ENCODE assay signal across 19 cellular contexts in genomic region chr5:173509060-173509459, GRCh38.
DNase-seq lines count a peak whose midpoint lies in the region; ATAC-seq and TF ChIP-seq lines count a peak whose summit lies in the region.
"Had no signal": no experiment of that assay in that cellular context is flagged by ENCODE, and none has a peak within 500 bp of the region (broad histone marks: within the 10 kb centered on the region; RNA-seq: fewer than 3 reads in every experiment).

No MANE protein-coding gene starts in this region.

- ATAC-seq in HCT116 (no peak), psoas muscle (peak; percentile 54 to 75 (median 70)), upper lobe of right lung (no peak)
- ATAC-seq in natural killer cell treated with Interleukin-12 subunit alpha and Interleukin-12 subunit beta and Interleukin-15 and Interleukin-18, amount 100 ng/mL, for 72 hours = no peak
- ATAC-seq: A549 had no signal

- H3K36me3 ChIP-seq in HCT116 (ENCODE audit: control insufficient read depth in 1 of 2, insufficient read depth in 2 of 2, low read length in 2 of 2) (no peaks in the 10 kb centered on the region), psoas muscle (ENCODE audit: insufficient read depth in 1 of 2, low read depth in 1 of 2) (no peaks in the 10 kb centered on the region), upper lobe of right lung (no peaks in the 10 kb centered on the region)
- H3K36me3 ChIP-seq: BE2C, BLaER1 had no signal

- H3K4me1 ChIP-seq in HCT116 (ENCODE audit: control insufficient read depth in 1 of 2, insufficient read depth in 2 of 2, low read length in 2 of 2) = peaks cover 0 to 6% of the 10 kb centered on the region in 2 experiments; a peak in 1 of 4 replicates
- no peaks in the 10 kb centered on the region for H3K4me1 ChIP-seq in psoas muscle
- H3K4me1 ChIP-seq in upper lobe of right lung = no peaks in the 10 kb centered on the region
- H3K4me1 ChIP-seq: A549, BE2C had no signal

- no peak for TF ChIP-seq POLR2A in HCT116 (IDR thresholded peaks at IDR 0.05; ENCODE audit: borderline replicate concordance, extremely low read depth, insufficient read depth, insufficient read length)

- H3K27me3 Mint-ChIP-seq in natural killer cell treated with Interleukin-12 subunit alpha and Interleukin-12 subunit beta and Interleukin-15 and Interleukin-18, amount 100 ng/mL, for 72 hours = peaks cover 15 to 29% of the 10 kb centered on the region in 2 donors

- H3K4me1 Mint-ChIP-seq in natural killer cell treated with Interleukin-12 subunit alpha and Interleukin-12 subunit beta and Interleukin-15 and Interleukin-18, amount 100 ng/mL, for 72 hours (ENCODE audit: low read depth in 2 of 2) = no peaks in the 10 kb centered on the region
- H3K4me1 Mint-ChIP-seq: CD14-positive monocyte; CD4-positive, alpha-beta memory T cell; CD4-positive, CD25-positive, alpha-beta regulatory T cell; CD8-positive, alpha-beta memory T cell had no signal

- H4K20me1 ChIP-seq in HCT116 (ENCODE audit: insufficient read depth) = no peaks in the 10 kb centered on the region
- H4K20me1 ChIP-seq: BLaER1 had no signal

- H3K36me3 Mint-ChIP-seq in natural killer cell treated with Interleukin-12 subunit alpha and Interleukin-12 subunit beta and Interleukin-15 and Interleukin-18, amount 100 ng/mL, for 72 hours = no peaks in the 10 kb centered on the region
- H3K36me3 Mint-ChIP-seq: CD14-positive monocyte; CD4-positive, alpha-beta memory T cell; CD4-positive, CD25-positive, alpha-beta regulatory T cell; CD8-positive, alpha-beta memory T cell had no signal

- WGBS in psoas muscle, 3 donors = 17 to 21% (median 18%) methylated on average over 3 of the region's 3 CpGs

- POLR2A ChIA-PET in HCT116 (lab: Charles Lee) = no interaction called here

- no peaks in the 10 kb centered on the region for H3K9me2 ChIP-seq in HCT116 (ENCODE audit: insufficient read depth)

- DNase-seq in AG10803 (ENCODE audit: low read depth) = peak; percentile 19
- no peak for DNase-seq in HCT116 (ENCODE audit: low read depth, low spot score)
- DNase-seq in psoas muscle = no peak
- no peak for DNase-seq in upper lobe of right lung
- DNase-seq in DMS153 (lab: John Stamatoyannopoulos, UW) = no peak
- DNase-seq in natural killer cell treated with Interleukin-12 subunit alpha and Interleukin-12 subunit beta and Interleukin-15 and Interleukin-18, amount 100 ng/mL, for 72 hours (ENCODE audit: low spot score) = no peak
- DNase-seq: BE2C; C1 segment of cervical spinal cord; CD4-positive, alpha-beta memory T cell; CD4-positive, CD25-positive, alpha-beta regulatory T cell; CD8-positive, alpha-beta memory T cell; COR-L47; DMS 273 treated with DMSO at 0.1 percent for 48 hours; DMS79 treated with DMSO at 0.1 percent for 48 hours; GF-D8 had no signal

- H3K79me2 ChIP-seq in HCT116 (ENCODE audit: insufficient read depth, low read length) = no peaks in the 10 kb centered on the region

- RAD21 ChIA-PET in HCT116 (lab: Charles Lee; ENCODE audit: low non-redundant PET in 1 of 2, low total read pairs in 2 of 2, uncharacterized antibody in 2 of 2, unreplicated experiment in 2 of 2) = no interaction called here

- H3K9ac ChIP-seq in HCT116 (ENCODE audit: low read length) = no peak overlapping the region
- H3K9ac ChIP-seq: BLaER1 had no signal

- CTCF ChIA-PET in HCT116 (lab: Charles Lee) = no interaction called here

- intact Hi-C loops in HCT116 (cut with micrococcal nuclease) (no loop called here), psoas muscle (cut with DNase I) (no loop called here), upper lobe of right lung (cut with DNase I) (no loop called here)

- no peak overlapping the region for H3K4me3 Mint-ChIP-seq in natural killer cell treated with Interleukin-12 subunit alpha and Interleukin-12 subunit beta and Interleukin-15 and Interleukin-18, amount 100 ng/mL, for 72 hours
- H3K4me3 Mint-ChIP-seq: CD14-positive monocyte; CD4-positive, alpha-beta memory T cell; CD4-positive, CD25-positive, alpha-beta regulatory T cell; CD8-positive, alpha-beta memory T cell had no signal

- H3K4me3 ChIP-seq in AG10803 (ENCODE audit: low read length) (no peak overlapping the region), HCT116 (replicated peaks in 1 of 2; ENCODE audit: low read depth in 1 of 2, low read length in 2 of 2) (no peak overlapping the region), psoas muscle (no peak overlapping the region), upper lobe of right lung (no peak overlapping the region)
- H3K4me3 ChIP-seq: A549, BLaER1 had no signal

- no peak overlapping the region for H3K27ac Mint-ChIP-seq in natural killer cell treated with Interleukin-12 subunit alpha and Interleukin-12 subunit beta and Interleukin-15 and Interleukin-18, amount 100 ng/mL, for 72 hours
- H3K27ac Mint-ChIP-seq: CD14-positive monocyte; CD4-positive, alpha-beta memory T cell; CD4-positive, CD25-positive, alpha-beta regulatory T cell; CD8-positive, alpha-beta memory T cell had no signal

- peak overlapping the region; percentile 22 for H2AFZ ChIP-seq in HCT116 (ENCODE audit: low read depth, low read length, poor library complexity, severe bottlenecking)

- H3K4me2 ChIP-seq in HCT116 (ENCODE audit: low read length) = no peak overlapping the region
- H3K4me2 ChIP-seq: A549, BLaER1 had no signal

- H3K9me3 ChIP-seq in HCT116 (ENCODE audit: control insufficient read depth in 1 of 2, insufficient read depth in 1 of 2, low read depth in 1 of 2, low read length in 2 of 2) (peaks cover 0 to 9% of the 10 kb centered on the region in 2 experiments; a peak in 1 of 4 replicates), psoas muscle (peaks cover 10% of the 10 kb centered on the region), upper lobe of right lung (no peaks in the 10 kb centered on the region)
- H3K9me3 ChIP-seq: BE2C had no signal

- TF ChIP-seq RAD21 in HCT116 (IDR thresholded peaks at IDR 0.05; ENCODE audit: low read depth) = no peak

- TF ChIP-seq CTCF in AG10803 (conservative IDR thresholded peaks at IDR 0.05; ENCODE audit: low read length) (no peak), HCT116 (IDR thresholded peaks at IDR 0.05 in 2 of 3, conservative IDR thresholded peaks at IDR 0.05 in 1 of 3; ENCODE audit: borderline replicate concordance in 1 of 3, insufficient read depth in 1 of 3, low read depth in 2 of 3, low read length in 2 of 3) (no peak), psoas muscle (IDR thresholded peaks at IDR 0.05) (no peak), upper lobe of right lung (IDR thresholded peaks at IDR 0.05) (no peak)

- H3K27ac ChIP-seq in HCT116 (ENCODE audit: low read depth, low read length) (no peak overlapping the region), psoas muscle (no peak overlapping the region), upper lobe of right lung (no peak overlapping the region)
- H3K27ac ChIP-seq: 22Rv1, A549, BLaER1 had no signal

- H3K9me3 Mint-ChIP-seq in natural killer cell treated with Interleukin-12 subunit alpha and Interleukin-12 subunit beta and Interleukin-15 and Interleukin-18, amount 100 ng/mL, for 72 hours = no peaks in the 10 kb centered on the region

- BruUV-seq in HCT116 (replicated peaks; lab: Mats Ljungman, UMichigan) = no TSS peak

- H3K27me3 ChIP-seq in HCT116 (ENCODE audit: insufficient read depth, low read length) (no peaks in the 10 kb centered on the region), psoas muscle (ENCODE audit: insufficient read depth in 3 of 3, low read length in 2 of 3) (no peaks in the 10 kb centered on the region), upper lobe of right lung (peaks cover 6% of the 10 kb centered on the region)
- H3K27me3 ChIP-seq: BLaER1 had no signal

TF ChIP-seq in HCT116, 20 proteins besides CTCF, POLR2A, EP300 and RAD21:
- TF ChIP-seq ELF1 (IDR thresholded peaks at IDR 0.05; ENCODE audit: borderline replicate concordance, low read depth) (no peak), TCF7L2 (IDR thresholded peaks at IDR 0.05; ENCODE audit: borderline replicate concordance, extremely low read depth, insufficient read depth, insufficient read length) (no peak)

Comparison
In these comparisons a context has a peak if more than half of its experiments do, and no peak if none do; other contexts are left out.
1. ATAC-seq: peak in psoas muscle (4 of 4); none in HCT116 (single experiment), upper lobe of right lung (single experiment) and natural killer cell treated with Interleukin-12 subunit alpha and Interleukin-12 subunit beta and Interleukin-15 and Interleukin-18, amount 100 ng/mL, for 72 hours (0 of 2).